In the genomic region with DNA sequence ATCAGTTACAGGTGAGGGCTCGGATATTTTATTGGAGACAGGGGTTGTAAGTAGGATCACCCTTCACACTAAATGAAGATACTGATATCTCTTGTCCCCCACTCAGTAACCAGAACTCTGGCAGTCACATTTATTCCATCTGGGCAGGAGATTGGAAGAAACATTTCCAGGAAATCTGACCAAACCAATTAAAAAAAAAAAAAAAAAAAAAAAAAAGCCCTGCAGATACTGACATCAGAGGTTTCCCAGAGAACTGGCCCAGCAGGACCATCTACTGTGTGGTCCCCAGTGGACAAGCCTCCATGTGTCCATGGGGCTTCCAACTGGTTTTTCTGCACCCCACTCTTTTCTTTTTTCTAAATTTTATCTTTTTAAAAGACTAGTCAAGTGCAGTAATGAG, we compare ENCODE assay signal across 30 cellular contexts. TPM values are rescaled to one million over a fixed set of nuclear protein-coding genes. Genes with fewer than 3 reads are reported as not detected.
"Had no signal": no experiment of that assay in that cellular context is flagged by ENCODE, and none has a peak within 500 bp of the region (broad histone marks: within the 10 kb centered on the region; RNA-seq: fewer than 3 reads in every experiment).

No MANE protein-coding gene starts in this region.

- H3K4me1 Mint-ChIP-seq: activated CD4-positive, alpha-beta T cell treated with anti-CD3 and anti-CD28 coated beads for 36 hours; activated CD8-positive, alpha-beta memory T cell treated with anti-CD3 and anti-CD28 coated beads, Interleukin-2, amount 10 ng/mL, durations not matched to agents 7 days and 5 days; activated naive CD4-positive, alpha-beta T cell treated with anti-CD3 and anti-CD28 coated beads, Interleukin-2, amount 50 U/mL, for 24 hours; activated naive CD8-positive, alpha-beta T cell treated with anti-CD3 and anti-CD28 coated beads, Interleukin-2, amount 50 U/mL, for 24 hours; central memory CD8-positive, alpha-beta T cell; naive B cell had no signal

- H3K4me3 Mint-ChIP-seq: activated CD4-positive, alpha-beta T cell treated with anti-CD3 and anti-CD28 coated beads for 36 hours; activated CD8-positive, alpha-beta memory T cell treated with anti-CD3 and anti-CD28 coated beads, Interleukin-2, amount 10 ng/mL, durations not matched to agents 7 days and 5 days; activated CD8-positive, alpha-beta T cell treated with anti-CD3 and anti-CD28 coated beads, Interleukin-2, amount 10 ng/mL, durations not matched to agents 7 days and 5 days; activated naive CD4-positive, alpha-beta T cell treated with anti-CD3 and anti-CD28 coated beads, Interleukin-2, amount 50 U/mL, for 24 hours; activated naive CD8-positive, alpha-beta T cell treated with anti-CD3 and anti-CD28 coated beads, Interleukin-2, amount 50 U/mL, for 24 hours; central memory CD8-positive, alpha-beta T cell; naive B cell; nephron progenitor cell; T-helper 2 cell treated with Interferon-gamma antibody and Interleukin-4, amounts not matched to agents 5 μg/mL and 100 μg/mL, for 36 hours had no signal

- H3K36me3 ChIP-seq: esophagus muscularis mucosa, gastrocnemius medialis, neutrophil, tibial nerve had no signal

- H3K4me1 ChIP-seq: gastrocnemius medialis, tibial nerve had no signal

- FAIRE-seq: bronchial epithelial cell had no signal

- H3K27ac Mint-ChIP-seq: activated CD4-positive, alpha-beta T cell treated with anti-CD3 and anti-CD28 coated beads for 36 hours; activated CD8-positive, alpha-beta memory T cell treated with anti-CD3 and anti-CD28 coated beads, Interleukin-2, amount 10 ng/mL, durations not matched to agents 7 days and 5 days; activated CD8-positive, alpha-beta T cell treated with anti-CD3 and anti-CD28 coated beads, Interleukin-2, amount 10 ng/mL, durations not matched to agents 7 days and 5 days; activated naive CD4-positive, alpha-beta T cell treated with anti-CD3 and anti-CD28 coated beads, Interleukin-2, amount 50 U/mL, for 24 hours; activated naive CD8-positive, alpha-beta T cell treated with anti-CD3 and anti-CD28 coated beads, Interleukin-2, amount 50 U/mL, for 24 hours; activated T-helper 2 cell treated with anti-CD3 and anti-CD28 coated beads, Interferon-gamma antibody, Interleukin-2, Interleukin-4, amounts not matched to agents 10 μg/mL and 5 μg/mL and 100 μg/mL, durations not matched to agents 14 hours and 24 hours and 36 hours; nephron progenitor cell; progenitor cell of endocrine pancreas; T-helper 2 cell treated with Interferon-gamma antibody and Interleukin-4, amounts not matched to agents 5 μg/mL and 100 μg/mL, for 36 hours had no signal

- H3K9me3 ChIP-seq: esophagus muscularis mucosa, gastrocnemius medialis, neutrophil, tibial nerve had no signal

- H3K27ac ChIP-seq: esophagus muscularis mucosa, gastrocnemius medialis, neutrophil, tibial nerve had no signal

- H3K27me3 Mint-ChIP-seq: activated CD4-positive, alpha-beta T cell treated with anti-CD3 and anti-CD28 coated beads for 36 hours; activated CD8-positive, alpha-beta memory T cell treated with anti-CD3 and anti-CD28 coated beads, Interleukin-2, amount 10 ng/mL, durations not matched to agents 7 days and 5 days; activated naive CD4-positive, alpha-beta T cell treated with anti-CD3 and anti-CD28 coated beads, Interleukin-2, amount 50 U/mL, for 24 hours; activated naive CD8-positive, alpha-beta T cell treated with anti-CD3 and anti-CD28 coated beads, Interleukin-2, amount 50 U/mL, for 24 hours; central memory CD8-positive, alpha-beta T cell; progenitor cell of endocrine pancreas had no signal

- H3K4me2 ChIP-seq: smooth muscle cell had no signal

- H3K27me3 ChIP-seq: esophagus muscularis mucosa, gastrocnemius medialis, neutrophil, tibial nerve had no signal

- H3K9me3 Mint-ChIP-seq: activated naive CD4-positive, alpha-beta T cell treated with anti-CD3 and anti-CD28 coated beads, Interleukin-2, amount 50 U/mL, for 24 hours; activated naive CD8-positive, alpha-beta T cell treated with anti-CD3 and anti-CD28 coated beads, Interleukin-2, amount 50 U/mL, for 24 hours; activated T-helper 2 cell treated with anti-CD3 and anti-CD28 coated beads, Interferon-gamma antibody, Interleukin-2, Interleukin-4, amounts not matched to agents 10 μg/mL and 5 μg/mL and 100 μg/mL, durations not matched to agents 14 hours and 24 hours and 36 hours; central memory CD8-positive, alpha-beta T cell; naive B cell; T-helper 2 cell treated with Interferon-gamma antibody and Interleukin-4, amounts not matched to agents 5 μg/mL and 100 μg/mL, for 36 hours had no signal

- H3K36me3 Mint-ChIP-seq: activated CD8-positive, alpha-beta memory T cell treated with anti-CD3 and anti-CD28 coated beads, Interleukin-2, amount 10 ng/mL, durations not matched to agents 7 days and 5 days; activated naive CD4-positive, alpha-beta T cell treated with anti-CD3 and anti-CD28 coated beads, Interleukin-2, amount 50 U/mL, for 24 hours; naive B cell had no signal

- DNase-seq: activated CD4-positive, alpha-beta T cell treated with anti-CD3 and anti-CD28 coated beads for 36 hours; activated CD4-positive, CD25-positive, alpha-beta regulatory T cell; activated CD8-positive, alpha-beta memory T cell treated with anti-CD3 and anti-CD28 coated beads, Interleukin-2, amount 10 ng/mL, durations not matched to agents 7 days and 5 days; activated CD8-positive, alpha-beta T cell treated with anti-CD3 and anti-CD28 coated beads, Interleukin-2, amount 10 ng/mL, durations not matched to agents 7 days and 5 days; activated naive CD8-positive, alpha-beta T cell treated with anti-CD3 and anti-CD28 coated beads, Interleukin-2, amount 50 U/mL, for 24 hours; activated T-cell treated with anti-CD3 and anti-CD28 coated beads, Interleukin-2, amount 50 U/mL, for 48 hours; amygdala; dermis blood vessel endothelial cell; effector CD4-positive, alpha-beta T cell; gastrocnemius medialis; glutamatergic neuron; islet precursor cell; left ventricle myocardium superior; naive B cell; nephron progenitor cell; stimulated activated CD4-positive, alpha-beta T cell treated with anti-CD3 and anti-CD28 coated beads, Interleukin-15, amount 100 ng/mL, for 24 hours; stimulated activated CD4-positive, alpha-beta T cell treated with anti-CD3 and anti-CD28 coated beads, Interleukin-2, amount 100 ng/mL, for 24 hours; stimulated activated naive CD4-positive, alpha-beta T cell had no signal

- H3K4me3 ChIP-seq: esophagus muscularis mucosa, gastrocnemius medialis, smooth muscle cell, tibial nerve had no signal

- ATAC-seq: activated CD4-positive, alpha-beta T cell treated with anti-CD3 and anti-CD28 coated beads for 36 hours; activated CD8-positive, alpha-beta memory T cell treated with anti-CD3 and anti-CD28 coated beads, Interleukin-2, amount 10 ng/mL, durations not matched to agents 7 days and 5 days; activated CD8-positive, alpha-beta T cell treated with anti-CD3 and anti-CD28 coated beads, Interleukin-2, amount 10 ng/mL, durations not matched to agents 7 days and 5 days; activated naive CD8-positive, alpha-beta T cell treated with anti-CD3 and anti-CD28 coated beads, Interleukin-2, amount 50 U/mL, for 24 hours; gastrocnemius medialis; left ventricle myocardium superior had no signal

RNA-seq across cellular contexts. Expression of a gene that starts 41.3 kb away (rescaled TPM):
- total RNA-seq: bronchial epithelial cell, dermis blood vessel endothelial cell, esophagus muscularis mucosa, left ventricle myocardium superior, lung microvascular endothelial cell, smooth muscle cell, urinary bladder had no signal
- polyA plus RNA-seq: smooth muscle cell had no signal
